9 cellular contexts compared by ENCODE assay signal in the genomic region with DNA sequence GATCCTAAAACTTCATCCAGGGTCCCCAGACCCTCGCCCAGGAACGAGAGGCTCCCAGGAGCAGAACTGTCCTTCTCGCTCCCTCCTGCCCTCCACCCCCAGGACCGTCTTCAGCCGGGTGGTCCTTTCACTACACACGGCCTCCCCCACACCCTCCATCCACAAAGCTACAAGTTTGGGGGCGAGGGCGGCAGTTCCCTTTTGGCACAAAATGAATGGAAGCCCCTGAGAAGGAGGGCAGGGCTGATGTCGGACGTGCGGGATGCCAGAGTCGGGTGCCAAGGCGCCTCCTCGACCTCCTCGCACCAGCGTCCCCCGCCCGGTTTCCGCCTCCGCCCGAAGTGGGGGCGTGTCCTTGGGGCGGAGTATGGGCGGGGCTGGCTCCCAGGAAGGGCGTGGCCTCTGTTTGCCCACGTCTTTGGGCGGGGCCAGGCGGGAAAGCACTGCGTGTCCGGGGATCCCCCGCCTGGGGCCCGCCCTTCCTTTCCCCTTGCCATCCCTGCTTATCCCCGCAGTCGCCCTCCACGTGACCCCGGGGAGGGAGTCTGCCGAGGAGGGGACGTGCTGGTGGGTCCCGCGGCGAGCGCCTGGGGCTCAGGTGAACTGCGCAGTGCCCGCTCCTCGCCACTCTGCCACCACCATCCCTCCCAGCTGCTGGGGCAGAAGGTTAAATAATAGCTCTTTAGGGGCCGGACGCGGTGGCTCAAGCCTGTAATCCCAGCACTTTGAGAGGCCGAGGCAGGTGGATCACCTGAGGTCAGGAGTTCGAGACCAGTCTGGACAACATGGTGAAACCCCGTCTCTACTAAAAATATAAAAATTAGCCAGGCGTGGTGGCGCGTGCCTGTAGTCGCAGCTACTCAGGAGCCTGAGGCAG. TPM values are rescaled to one million over a fixed set of nuclear protein-coding genes. Genes with fewer than 3 reads are reported as not detected.
DNase-seq lines count a peak whose midpoint lies in the region; ATAC-seq and TF ChIP-seq lines count a peak whose summit lies in the region.
"Had no signal": no experiment of that assay in that cellular context is flagged by ENCODE, and none has a peak within 500 bp of the region (broad histone marks: within the 10 kb centered on the region; RNA-seq: fewer than 3 reads in every experiment).

No MANE protein-coding gene starts in this region.

- no peaks in the 10 kb centered on the region for H3K9me3 Mint-ChIP-seq in CD4-positive, alpha-beta T cell

- intact Hi-C loops in CD4-positive, alpha-beta T cell (cut with DNase I, micrococcal nuclease), result loop anchor here (1.0 to 2.0 kb wide), 3 partner anchors 13 to 46 kb away; partner anchors contain the start of genes MUS81 (in 2 of the 2), C11orf68 (in 1 of the 2), DRAP1 (in 1 of the 2) and FIBP (in 1 of the 2)

- H3K36me3 Mint-ChIP-seq in CD4-positive, alpha-beta T cell (ENCODE audit: low read depth), result no peaks in the 10 kb centered on the region

- POLR2A ChIA-PET in CD4-positive, alpha-beta T cell (lab: Charles Lee), result interaction anchor here (0.6 to 7.1 kb wide), 12 partner anchors 11 to 738 kb away, joined by 3 to 137 read pairs (median 4); partner anchors contain the start of genes BBS1, C11orf68, CCDC85B and CFL1

- peak overlapping the region; percentile 78 for H3K27ac ChIP-seq in CD4-positive, alpha-beta T cell (ENCODE audit: low read depth, low read length)

- no peaks in the 10 kb centered on the region for H3K27me3 ChIP-seq in CD4-positive, alpha-beta T cell (ENCODE audit: control insufficient read depth, insufficient read depth, low read length)

- H3K27me3 Mint-ChIP-seq in CD4-positive, alpha-beta T cell, result no peaks in the 10 kb centered on the region

- H3K4me3 Mint-ChIP-seq in CD4-positive, alpha-beta T cell, result peak overlapping the region; percentile 89

- ATAC-seq in CD4-positive, alpha-beta T cell (ENCODE audit: poor library complexity), result peak; percentile 95
- ATAC-seq in GM19468 (IDR thresholded peaks at IDR 0.05; ENCODE audit: extremely low read depth, unreplicated experiment), result peak; percentile 72

- peak overlapping the region; percentile 83 for H3K27ac Mint-ChIP-seq in CD4-positive, alpha-beta T cell

- H3K9me3 ChIP-seq in CD4-positive, alpha-beta T cell (ENCODE audit: control insufficient read depth, low read length), result no peaks in the 10 kb centered on the region

- no peak for TF ChIP-seq CTCF in CD4-positive, alpha-beta T cell (IDR thresholded peaks at IDR 0.05)

- H3K4me1 Mint-ChIP-seq in CD4-positive, alpha-beta T cell (ENCODE audit: low read depth), result peaks cover 16% of the 10 kb centered on the region

- CTCF ChIA-PET in CD4-positive, alpha-beta T cell (lab: Charles Lee), result interaction anchor here (1.6 to 2.3 kb wide), 4 partner anchors 10 to 161 kb away, joined by 6 to 21 read pairs (median 18); partner anchors contain the start of genes CCDC85B, FIBP, KAT5 and MUS81

- DNase-seq in CD4-positive, alpha-beta T cell, result peak; percentile 92 to 99 (median 96)
- DNase-seq in HT-29 (ENCODE audit: low spot score), result peak; percentile 94
- peak; percentile 63 for DNase-seq in NK-92 (lab: John Stamatoyannopoulos, UW; ENCODE audit: unreplicated experiment)
- peak; percentile 86 to 93 for DNase-seq in activated CD8-positive, alpha-beta memory T cell treated with anti-CD3 and anti-CD28 coated beads for 1 hour (ENCODE audit: extremely low read depth in 1 of 2, low read depth in 1 of 2)
- peak; percentile 92 for DNase-seq in effector CD4-positive, alpha-beta T cell
- peak; percentile 94 for DNase-seq in medulla oblongata (ENCODE audit: extremely low spot score)
- peak; percentile 83 for DNase-seq in stimulated activated CD8-positive, alpha-beta memory T cell treated with anti-CD3 and anti-CD28 coated beads, Interleukin-12 subunit alpha, Interleukin-12 subunit beta, amount 100 ng/mL, for 24 hours (ENCODE audit: extremely low read depth)

RNA-seq across cellular contexts. Expression of gene EFEMP2, which starts 0.9 kb away (rescaled TPM):
- total RNA-seq in CD4-positive, alpha-beta T cell, result 1 to 10 TPM; 5.2 to 5.9 TPM
- total RNA-seq in HT-29 (2014; rRNA removed; shearing (Covaris generic)), result 1.2 and 1.6 TPM in 2 replicates

RNA-seq across cellular contexts. Expression of gene CTSW, which starts 6.1 kb away (rescaled TPM):
- total RNA-seq in CD4-positive, alpha-beta T cell, result 10 to 100 TPM; 20.6 to 21.6 TPM
- not detected in 2 replicates for total RNA-seq in HT-29 (2014; rRNA removed; shearing (Covaris generic))
- total RNA-seq: pulmonary artery endothelial cell had no signal

RNA-seq across cellular contexts. Expression of gene MUS81, which starts 13.3 kb away (rescaled TPM):
- total RNA-seq in CD4-positive, alpha-beta T cell, result 10 to 100 TPM; 37.7 to 39.2 TPM
- 118 and 143 TPM in 2 replicates for total RNA-seq in HT-29 (2014; rRNA removed; shearing (Covaris generic))

RNA-seq across cellular contexts. Expression of gene FIBP, which starts 14.8 kb away (rescaled TPM):
- 10 to 100 TPM; 19.1 to 19.9 TPM for total RNA-seq in CD4-positive, alpha-beta T cell
- total RNA-seq in HT-29 (2014; rRNA removed; shearing (Covaris generic)), result 302 and 303 TPM in 2 replicates

RNA-seq across cellular contexts. Expression of gene CFL1, which starts 15.5 kb away (rescaled TPM):
- total RNA-seq in CD4-positive, alpha-beta T cell, result 100 to 1,000 TPM; 322 to 331 TPM
- 2,410 and 2,611 TPM in 2 replicates for total RNA-seq in HT-29 (2014; rRNA removed; shearing (Covaris generic))

Comparison
In these comparisons a context has a peak if more than half of its experiments do, and no peak if none do; other contexts are left out.
1. Peak in every context shown above with its lines: DNase-seq, ATAC-seq and H3K27ac ChIP-seq.
2. RNA of gene CTSW, which starts 6.1 kb away (total RNA-seq): 20.6 to 21.6 TPM in CD4-positive, alpha-beta T cell; not detected in HT-29; every median in the first group is over 10 times any median in the second.